In the genomic region with DNA sequence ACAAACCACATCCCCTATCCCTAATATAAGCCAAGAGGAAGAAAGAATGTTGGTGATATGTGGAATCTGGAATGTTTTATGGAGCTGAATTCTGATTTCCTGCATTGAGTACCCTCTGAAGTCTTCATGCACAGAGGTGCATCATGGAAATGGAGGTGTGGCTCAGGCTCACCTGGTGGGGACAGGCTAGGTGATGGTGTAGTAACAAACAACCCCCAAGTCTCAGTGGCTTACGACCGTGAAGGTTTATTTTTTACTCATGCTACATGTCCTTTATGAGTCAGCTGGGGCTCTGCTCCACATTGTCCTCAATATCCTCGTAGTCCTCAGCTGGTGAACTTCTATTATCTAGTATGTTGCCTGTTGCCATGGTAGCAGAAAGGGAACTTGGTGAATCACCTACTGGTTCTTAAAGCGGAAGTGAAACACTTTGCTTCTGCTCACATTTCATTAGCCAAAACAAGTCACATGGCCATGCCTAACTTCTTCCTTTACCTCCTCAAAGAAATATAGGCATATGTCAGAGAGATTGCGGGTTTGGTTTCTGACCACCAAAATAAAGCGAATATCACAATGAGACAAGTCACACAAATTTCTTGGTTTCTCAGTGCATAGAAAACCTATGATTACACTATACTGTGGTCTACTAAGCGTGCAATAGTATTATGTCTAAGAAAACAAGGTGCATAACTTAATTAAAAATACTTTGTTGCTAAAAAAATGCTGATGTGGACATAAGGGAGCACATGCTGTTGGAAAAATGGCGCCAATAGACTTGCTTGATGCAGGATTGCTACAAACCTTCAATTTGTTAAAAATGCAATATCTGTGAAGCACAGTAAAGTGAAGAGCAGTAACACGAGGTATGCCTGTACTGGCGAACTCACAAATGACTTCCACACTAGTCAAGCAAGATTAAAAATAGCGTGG, we compare ENCODE assay signal across 8 cellular contexts. TPM values are rescaled to one million over a fixed set of nuclear protein-coding genes. Genes with fewer than 3 reads are reported as not detected.
DNase-seq lines count a peak whose midpoint lies in the region; ATAC-seq and TF ChIP-seq lines count a peak whose summit lies in the region.

A gene with protein sequence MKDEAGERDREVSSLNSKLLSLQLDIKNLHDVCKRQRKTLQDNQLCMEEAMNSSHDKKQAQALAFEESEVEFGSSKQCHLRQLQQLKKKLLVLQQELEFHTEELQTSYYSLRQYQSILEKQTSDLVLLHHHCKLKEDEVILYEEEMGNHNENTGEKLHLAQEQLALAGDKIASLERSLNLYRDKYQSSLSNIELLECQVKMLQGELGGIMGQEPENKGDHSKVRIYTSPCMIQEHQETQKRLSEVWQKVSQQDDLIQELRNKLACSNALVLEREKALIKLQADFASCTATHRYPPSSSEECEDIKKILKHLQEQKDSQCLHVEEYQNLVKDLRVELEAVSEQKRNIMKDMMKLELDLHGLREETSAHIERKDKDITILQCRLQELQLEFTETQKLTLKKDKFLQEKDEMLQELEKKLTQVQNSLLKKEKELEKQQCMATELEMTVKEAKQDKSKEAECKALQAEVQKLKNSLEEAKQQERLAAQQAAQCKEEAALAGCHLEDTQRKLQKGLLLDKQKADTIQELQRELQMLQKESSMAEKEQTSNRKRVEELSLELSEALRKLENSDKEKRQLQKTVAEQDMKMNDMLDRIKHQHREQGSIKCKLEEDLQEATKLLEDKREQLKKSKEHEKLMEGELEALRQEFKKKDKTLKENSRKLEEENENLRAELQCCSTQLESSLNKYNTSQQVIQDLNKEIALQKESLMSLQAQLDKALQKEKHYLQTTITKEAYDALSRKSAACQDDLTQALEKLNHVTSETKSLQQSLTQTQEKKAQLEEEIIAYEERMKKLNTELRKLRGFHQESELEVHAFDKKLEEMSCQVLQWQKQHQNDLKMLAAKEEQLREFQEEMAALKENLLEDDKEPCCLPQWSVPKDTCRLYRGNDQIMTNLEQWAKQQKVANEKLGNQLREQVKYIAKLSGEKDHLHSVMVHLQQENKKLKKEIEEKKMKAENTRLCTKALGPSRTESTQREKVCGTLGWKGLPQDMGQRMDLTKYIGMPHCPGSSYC (minus strand): TSS at position 51 of the 930 bp plus-strand sequence. CDS start 947 bp downstream, outside the sequence.

- in situ Hi-C loops in G401 (cut with HindIII; ENCODE audit: low sequenced_read_pairs): no loop called here

- DNase-seq in G401 (ENCODE audit: low spot score) (no peak), SIG-M5 treated with dmso at 0.1 percent for 504 hours (lab: John Stamatoyannopoulos, UW; ENCODE audit: unreplicated experiment) (peak; percentile 98), fibroblast of mammary gland (ENCODE audit: low read depth) (peak; percentile 87), pulmonary artery endothelial cell (ENCODE audit: low read depth, low spot score) (peak; percentile 84), NCI-H2227 (lab: John Stamatoyannopoulos, UW; ENCODE audit: unreplicated experiment) (no peak), SK-N-DZ (ENCODE audit: low spot score) (no peak)

- ATAC-seq in GM19395 (IDR thresholded peaks at IDR 0.05; ENCODE audit: unreplicated experiment) (peak; percentile 99), HG03280 (IDR thresholded peaks at IDR 0.05; ENCODE audit: unreplicated experiment) (peak; percentile 97)

- TF ChIP-seq CTCF in fibroblast of mammary gland (conservative IDR thresholded peaks at IDR 0.05; ENCODE audit: control insufficient read depth, insufficient read depth, low read depth, low read length): no peak

- H3K4me3 ChIP-seq in fibroblast of mammary gland (ENCODE audit: control insufficient read depth, low read depth, low read length): no peak within 1 kb of the TSS

RNA-seq across cellular contexts. Expression of the gene that starts here (rescaled TPM):
- total RNA-seq in G401 (2014; rRNA removed; shearing (Covaris generic)): 1.1 and 13.4 TPM in 2 replicates
- 0.21 and 0.33 TPM in 2 replicates for total RNA-seq in pulmonary artery endothelial cell
- polyA plus RNA-seq in SK-N-DZ (2014; cell fraction: cytosol; rRNA removed): 0.02 and 0.06 TPM in 2 replicates
- polyA plus RNA-seq in SK-N-DZ (2014; cell fraction: nucleus; rRNA removed): 0.88 and 6.6 TPM in 2 replicates

Comparison
In these comparisons a context has a peak if more than half of its experiments do, and no peak if none do; other contexts are left out.
1. Peak in DNase-seq in pulmonary artery endothelial cell; RNA of the gene not detected or under 1 TPM.
2. DNase-seq: peak in SIG-M5 treated with dmso at 0.1 percent for 504 hours (single experiment) and fibroblast of mammary gland (single experiment); none in G401 (single experiment), NCI-H2227 (single experiment) and SK-N-DZ (single experiment).